1 cellular context compared by ENCODE assay signal in genomic region chr11:41377709-41378394, GRCh38.
TF ChIP-seq lines count a peak whose summit lies in the region.

No MANE protein-coding gene starts in this region.

TF ChIP-seq in WTC11, 78 proteins besides CTCF, POLR2A, EP300 and RAD21 (continued from another document):
- TF ChIP-seq SMAD3 (CRISPR knock-in tag; IDR thresholded peaks at IDR 0.05; ENCODE audit: borderline replicate concordance) (no peak), NR3C1 (CRISPR knock-in tag; conservative IDR thresholded peaks at IDR 0.05; ENCODE audit: low read depth) (no peak), PRDM15 (CRISPR knock-in tag; IDR thresholded peaks at IDR 0.05) (no peak)
TF ChIP-seq in WTC11: peak in this region for 0.
